ENCODE assay signal across 7 cellular contexts in the genomic region with DNA sequence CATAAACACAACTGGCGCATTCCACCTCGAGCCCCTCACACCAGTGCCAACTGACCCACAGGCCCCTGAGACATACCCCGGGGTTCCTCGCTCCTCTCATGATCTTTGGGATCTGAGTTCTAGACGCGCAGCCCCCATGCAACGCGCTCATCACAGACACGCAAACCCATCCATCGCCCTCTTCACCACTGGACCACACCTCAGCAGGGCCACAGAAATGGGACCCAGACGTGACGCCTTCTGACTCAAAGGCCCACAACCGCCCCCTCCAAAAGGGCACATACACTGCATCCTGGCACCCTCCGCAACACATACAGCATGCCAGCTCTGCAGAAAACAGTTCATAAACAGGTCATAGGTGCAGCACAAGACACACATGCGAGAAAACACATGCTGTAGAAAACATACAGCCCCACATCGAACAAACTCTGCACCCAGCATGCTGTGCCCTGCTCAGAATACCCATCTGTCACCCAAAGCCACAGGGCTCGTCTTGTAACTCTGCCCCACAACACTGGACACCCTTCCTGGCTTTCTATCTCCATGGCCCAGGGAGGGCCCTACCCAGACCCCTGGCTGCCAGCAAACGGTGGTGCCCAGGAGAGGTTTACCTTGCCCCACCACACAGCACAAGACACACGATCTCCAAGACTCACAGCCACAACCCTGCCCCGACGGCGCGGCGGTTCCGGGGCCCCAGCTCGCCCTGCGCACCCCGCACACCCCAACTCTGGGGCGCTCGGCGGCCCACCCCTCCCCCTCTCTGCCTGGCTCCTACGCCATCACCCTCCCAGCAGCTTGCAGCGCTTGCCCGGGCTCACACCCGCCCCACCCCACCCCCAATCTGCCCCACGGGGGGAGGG. TPM values are rescaled to one million over a fixed set of nuclear protein-coding genes. Genes with fewer than 3 reads are reported as not detected.
A peak's percentile ranks its signal among the peaks of the same experiment; 100 is the strongest.
DNase-seq lines count a peak whose midpoint lies in the region; ATAC-seq and TF ChIP-seq lines count a peak whose summit lies in the region.

No MANE protein-coding gene starts in this region.

- H3K27me3 Mint-ChIP-seq in T-helper 1 cell treated with Interleukin-12 subunit alpha and Interleukin-12 subunit beta and Interleukin-4 antibody, amounts not matched to agents 30 μg/mL and 1 μg/mL, for 36 hours (ENCODE audit: low read depth), result no peaks in the 10 kb centered on the region

- H3K27me3 ChIP-seq in HAP-1 (ENCODE audit: low read depth), result no peaks in the 10 kb centered on the region
- no peaks in the 10 kb centered on the region for H3K27me3 ChIP-seq in ascending aorta
- no peaks in the 10 kb centered on the region for H3K27me3 ChIP-seq in rectal smooth muscle tissue (ENCODE audit: control insufficient read depth, insufficient read depth, low read length)

- ATAC-seq in GM18519 (IDR thresholded peaks at IDR 0.05; ENCODE audit: low FRiP score, unreplicated experiment), result no peak
- no peak for ATAC-seq in HG02588 (IDR thresholded peaks at IDR 0.05; ENCODE audit: unreplicated experiment)

- intact Hi-C loops in ascending aorta (cut with DNase I), result no loop called here

- no peak for TF ChIP-seq CTCF in ascending aorta (IDR thresholded peaks at IDR 0.05)

- peak overlapping the region; percentile 54 for H3K4me3 ChIP-seq in HAP-1
- H3K4me3 ChIP-seq in ascending aorta, result peak overlapping the region; percentile 100
- peak overlapping the region; percentile 88 for H3K4me3 ChIP-seq in rectal smooth muscle tissue (ENCODE audit: low read length)

- H3K9me3 ChIP-seq in HAP-1 (no peaks in the 10 kb centered on the region), ascending aorta (no peaks in the 10 kb centered on the region)

- H3K9ac ChIP-seq in rectal smooth muscle tissue (ENCODE audit: low read length), result peak overlapping the region; percentile 85

- H3K4me1 ChIP-seq in HAP-1, result peaks cover 17% of the 10 kb centered on the region
- H3K4me1 ChIP-seq in ascending aorta, result peaks cover 14 to 44% of the 10 kb centered on the region in 2 donors
- H3K4me1 ChIP-seq in rectal smooth muscle tissue (ENCODE audit: control insufficient read depth, insufficient read depth, low read length), result peaks cover 25% of the 10 kb centered on the region

- H3K27ac ChIP-seq in ascending aorta (peak overlapping the region; percentile 100), rectal smooth muscle tissue (ENCODE audit: low read depth, low read length) (peak overlapping the region; percentile 99)

- peak overlapping the region; percentile 70 for H3K27ac Mint-ChIP-seq in T-helper 1 cell treated with Interleukin-12 subunit alpha and Interleukin-12 subunit beta and Interleukin-4 antibody, amounts not matched to agents 30 μg/mL and 1 μg/mL, for 36 hours

- in situ Hi-C loops in HAP-1 (cut with MboI; ENCODE audit: low sequenced_read_pairs), result no loop called here

- H3K4me3 Mint-ChIP-seq in T-helper 1 cell treated with Interleukin-12 subunit alpha and Interleukin-12 subunit beta and Interleukin-4 antibody, amounts not matched to agents 30 μg/mL and 1 μg/mL, for 36 hours, result peak overlapping the region; percentile 88

- no peaks in the 10 kb centered on the region for H3K36me3 ChIP-seq in HAP-1 (replicated peaks)
- H3K36me3 ChIP-seq in ascending aorta, result peaks cover 0 to 3% of the 10 kb centered on the region in 2 donors
- no peaks in the 10 kb centered on the region for H3K36me3 ChIP-seq in rectal smooth muscle tissue (ENCODE audit: control insufficient read depth, insufficient read depth, low read length)

- H3K4me1 Mint-ChIP-seq in T-helper 1 cell treated with Interleukin-12 subunit alpha and Interleukin-12 subunit beta and Interleukin-4 antibody, amounts not matched to agents 30 μg/mL and 1 μg/mL, for 36 hours (ENCODE audit: low read depth), result peaks cover 41% of the 10 kb centered on the region

- no peaks in the 10 kb centered on the region for H3K36me3 Mint-ChIP-seq in T-helper 1 cell treated with Interleukin-12 subunit alpha and Interleukin-12 subunit beta and Interleukin-4 antibody, amounts not matched to agents 30 μg/mL and 1 μg/mL, for 36 hours (ENCODE audit: low read depth)

- no peaks in the 10 kb centered on the region for H3K9me3 Mint-ChIP-seq in T-helper 1 cell treated with Interleukin-12 subunit alpha and Interleukin-12 subunit beta and Interleukin-4 antibody, amounts not matched to agents 30 μg/mL and 1 μg/mL, for 36 hours

- peak in 1 of 2 experiments; percentile 66 for DNase-seq in HAP-1 (ENCODE audit: low spot score in 2 of 2)
- DNase-seq in ascending aorta (ENCODE audit: low spot score in 2 of 2), result peak in 1 of 2 donors; percentile 81
- DNase-seq in hepatic stellate cell (ENCODE audit: low spot score), result peak; percentile 74

RNA-seq across cellular contexts. Expression of a gene that starts 0.9 kb away (rescaled TPM):
- total RNA-seq in ascending aorta, result 67.9 TPM

RNA-seq across cellular contexts. Expression of a gene that starts 2.7 kb away (rescaled TPM):
- total RNA-seq in ascending aorta, result not detected

RNA-seq across cellular contexts. Expression of a gene that starts 5.7 kb away (rescaled TPM):
- 69.5 TPM for total RNA-seq in ascending aorta

RNA-seq across cellular contexts. Expression of a gene that starts 33.6 kb away (rescaled TPM):
- total RNA-seq in ascending aorta, result 5.0 TPM

RNA-seq across cellular contexts. Expression of a gene that starts 39.2 kb away (rescaled TPM):
- 0.32 TPM for total RNA-seq in ascending aorta
